23 cellular contexts compared by ENCODE assay signal in the genomic region with DNA sequence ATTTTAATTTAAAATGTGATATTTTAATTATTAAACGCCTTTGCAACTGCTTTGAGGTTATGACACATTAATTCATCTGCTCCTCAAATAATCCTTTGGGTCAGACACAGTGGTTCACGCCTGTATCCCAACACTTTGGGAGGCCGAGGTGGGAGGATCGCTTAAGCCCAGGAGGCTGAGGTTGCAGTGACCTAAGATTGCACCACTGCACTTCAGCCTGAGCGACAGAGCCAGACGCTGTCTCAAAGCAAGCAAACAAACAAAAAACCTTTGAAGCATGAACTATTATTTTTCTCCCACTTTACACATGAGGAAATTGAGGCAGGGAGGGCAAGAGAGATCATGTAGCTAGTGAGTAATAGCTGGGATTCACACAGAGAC. TPM values are rescaled to one million over a fixed set of nuclear protein-coding genes. Genes with fewer than 3 reads are reported as not detected.
DNase-seq lines count a peak whose midpoint lies in the region; ATAC-seq, FAIRE-seq and TF ChIP-seq lines count a peak whose summit lies in the region.
"Had no signal": no experiment of that assay in that cellular context is flagged by ENCODE, and none has a peak within 500 bp of the region (broad histone marks: within the 10 kb centered on the region; RNA-seq: fewer than 3 reads in every experiment).

No MANE protein-coding gene starts in this region.

- FAIRE-seq in urothelium cell line (lab: Jason Lieb, UNC) = no peak
- FAIRE-seq: GM12892, H1 had no signal

- ATAC-seq in central memory CD8-positive, alpha-beta T cell (replicated peaks; ENCODE audit: extremely low read depth, poor library complexity, severe bottlenecking) = no peak
- ATAC-seq in left lobe of liver = no peak
- ATAC-seq: Right ventricle myocardium inferior; stimulated activated naive CD8-positive, alpha-beta T cell treated with anti-CD3 and anti-CD28 coated beads, Interleukin-15, Interleukin-2, amounts not matched to agents 100 U/mL and 50 U/mL, for 24 hours had no signal

- TF ChIP-seq CTCF in neural crest cell (conservative IDR thresholded peaks at IDR 0.05) = no peak

- H3K9me3 Mint-ChIP-seq in activated naive CD4-positive, alpha-beta T cell treated with anti-CD3 and anti-CD28 coated beads for 36 hours = no peaks in the 10 kb centered on the region
- H3K9me3 Mint-ChIP-seq in IgD-negative memory B cell (peaks cover 0 to 3% (median 0%) of the 10 kb centered on the region in 3 donors), neural crest cell (peaks cover 11% of the 10 kb centered on the region)
- H3K9me3 Mint-ChIP-seq in central memory CD8-positive, alpha-beta T cell = no peaks in the 10 kb centered on the region

- CTCF ChIA-PET in activated naive CD4-positive, alpha-beta T cell treated with anti-CD3 and anti-CD28 coated beads for 36 hours (lab: Charles Lee) = interaction anchor here (1.8 kb wide), 1 partner anchor 44 kb away, joined by 7 read pairs; no protein-coding TSS in a partner anchor

- intact Hi-C loops in activated naive CD4-positive, alpha-beta T cell treated with anti-CD3 and anti-CD28 coated beads for 36 hours (cut with micrococcal nuclease) = loop anchor here (10.0 kb wide), 1 partner anchor 340 kb away; no protein-coding TSS in a partner anchor

- H3K4me3 Mint-ChIP-seq in activated naive CD4-positive, alpha-beta T cell treated with anti-CD3 and anti-CD28 coated beads for 36 hours = peak overlapping the region; percentile 22
- H3K4me3 Mint-ChIP-seq in IgD-negative memory B cell (peak overlapping the region in 3 of 4 donors; percentile 39 to 91 (median 84)), neural crest cell (peak overlapping the region; percentile 72)
- peak overlapping the region; percentile 89 for H3K4me3 Mint-ChIP-seq in central memory CD8-positive, alpha-beta T cell

- H3K27ac Mint-ChIP-seq in activated naive CD4-positive, alpha-beta T cell treated with anti-CD3 and anti-CD28 coated beads for 36 hours = no peak overlapping the region
- H3K27ac Mint-ChIP-seq in IgD-negative memory B cell = peak overlapping the region in 2 of 3 donors; percentile 62 to 73
- H3K27ac Mint-ChIP-seq in central memory CD8-positive, alpha-beta T cell (ENCODE audit: low read depth) = peak overlapping the region; percentile 16
- H3K27ac Mint-ChIP-seq in neural crest cell (ENCODE audit: unreplicated experiment) = no peak overlapping the region

- H3K4me1 Mint-ChIP-seq in activated naive CD4-positive, alpha-beta T cell treated with anti-CD3 and anti-CD28 coated beads for 36 hours (ENCODE audit: low read depth) = peaks cover 34% of the 10 kb centered on the region
- H3K4me1 Mint-ChIP-seq in IgD-negative memory B cell (peaks cover 15 to 20% (median 20%) of the 10 kb centered on the region in 3 donors), neural crest cell (peaks cover 35% of the 10 kb centered on the region)
- H3K4me1 Mint-ChIP-seq in central memory CD8-positive, alpha-beta T cell = peaks cover 20% of the 10 kb centered on the region

- H3K36me3 Mint-ChIP-seq in activated naive CD4-positive, alpha-beta T cell treated with anti-CD3 and anti-CD28 coated beads for 36 hours (ENCODE audit: low read depth) = peaks cover 19% of the 10 kb centered on the region
- peaks cover under 1% of the 10 kb centered on the region for H3K36me3 Mint-ChIP-seq in IgD-negative memory B cell
- peaks cover 8% of the 10 kb centered on the region for H3K36me3 Mint-ChIP-seq in central memory CD8-positive, alpha-beta T cell (ENCODE audit: insufficient read depth)
- peaks cover 6% of the 10 kb centered on the region for H3K36me3 Mint-ChIP-seq in neural crest cell (ENCODE audit: low read depth)

- H3K27me3 Mint-ChIP-seq in activated naive CD4-positive, alpha-beta T cell treated with anti-CD3 and anti-CD28 coated beads for 36 hours (ENCODE audit: low read depth) = no peaks in the 10 kb centered on the region
- H3K27me3 Mint-ChIP-seq in IgD-negative memory B cell (no peaks in the 10 kb centered on the region), neural crest cell (ENCODE audit: low read depth) (no peaks in the 10 kb centered on the region)
- H3K27me3 Mint-ChIP-seq in central memory CD8-positive, alpha-beta T cell = no peaks in the 10 kb centered on the region

- no peak for DNase-seq in activated naive CD4-positive, alpha-beta T cell treated with anti-CD3 and anti-CD28 coated beads for 36 hours
- no peak for DNase-seq in activated naive CD4-positive, alpha-beta T cell treated with Interleukin-2 at 50 U/mL for 16 hours
- DNase-seq in central memory CD8-positive, alpha-beta T cell (ENCODE audit: low spot score in 2 of 2) = no peak
- DNase-seq in neural crest cell (ENCODE audit: low read depth, low spot score) (no peak), left lobe of liver (ENCODE audit: low spot score) (no peak), NCI-H69 (lab: John Stamatoyannopoulos, UW) (no peak), urothelium cell line (ENCODE audit: low spot score) (no peak)
- DNase-seq: activated gamma-delta T cell treated with Interleukin-2 at 50 U/mL for 16 hours; DMS79; left colon; MG63; NCI-H1694 treated with DMSO at 0.1 percent for 48 hours; stimulated activated CD4-positive, alpha-beta T cell treated with anti-CD3 and anti-CD28 coated beads, Interleukin-2, amount 100 ng/mL, for 48 hours; stimulated activated naive CD8-positive, alpha-beta T cell treated with anti-CD3 and anti-CD28 coated beads, Interleukin-15, Interleukin-2, amounts not matched to agents 100 U/mL and 50 U/mL, for 24 hours had no signal

RNA-seq across cellular contexts. Expression of a gene that starts 1.5 kb away (rescaled TPM):
- total RNA-seq in activated naive CD4-positive, alpha-beta T cell treated with anti-CD3 and anti-CD28 coated beads for 36 hours = 100 to 1,000 TPM; 261 to 270 TPM
- 88.5 TPM for polyA plus RNA-seq in IgD-negative memory B cell
- total RNA-seq in neural crest cell = 159 and 167 TPM in 2 replicates
- 78.3 TPM for total RNA-seq in left lobe of liver

RNA-seq across cellular contexts. Expression of a gene that starts 16.3 kb away (rescaled TPM):
- not detected for total RNA-seq in activated naive CD4-positive, alpha-beta T cell treated with anti-CD3 and anti-CD28 coated beads for 36 hours
- not detected for polyA plus RNA-seq in IgD-negative memory B cell
- total RNA-seq in neural crest cell (not detected in 2 replicates), left lobe of liver (not detected)
- total RNA-seq: glomerular endothelial cell, IMR-90, left colon, renal cortical epithelial cell, tibial nerve had no signal

RNA-seq across cellular contexts. Expression of a gene that starts 20.7 kb away (rescaled TPM):
- total RNA-seq in activated naive CD4-positive, alpha-beta T cell treated with anti-CD3 and anti-CD28 coated beads for 36 hours = 10 to 100 TPM; 10.1 to 10.8 TPM
- polyA plus RNA-seq in IgD-negative memory B cell = 3.7 TPM
- total RNA-seq in neural crest cell (70.5 and 72.6 TPM in 2 replicates), left lobe of liver (9.4 TPM)

RNA-seq across cellular contexts. Expression of a gene that starts 42.5 kb away (rescaled TPM):
- 10 to 100 TPM; 27.1 to 29.4 TPM for total RNA-seq in activated naive CD4-positive, alpha-beta T cell treated with anti-CD3 and anti-CD28 coated beads for 36 hours
- polyA plus RNA-seq in IgD-negative memory B cell = 42.0 TPM
- total RNA-seq in neural crest cell = 21.5 and 26.0 TPM in 2 replicates
- 21.0 TPM for total RNA-seq in left lobe of liver

RNA-seq across cellular contexts. Expression of a gene that starts 59.4 kb away (rescaled TPM):
- total RNA-seq in activated naive CD4-positive, alpha-beta T cell treated with anti-CD3 and anti-CD28 coated beads for 36 hours = under 1 TPM in 1 of 2 experiments, not detected in 1; 0.24 TPM
- polyA plus RNA-seq in IgD-negative memory B cell = not detected
- 1.8 and 2.4 TPM in 2 replicates for total RNA-seq in neural crest cell
- total RNA-seq in left lobe of liver = not detected
- total RNA-seq: glomerular endothelial cell, IMR-90, smooth muscle cell had no signal
- polyA plus RNA-seq: IMR-90, smooth muscle cell had no signal

Comparison
In these comparisons a context has a peak if more than half of its experiments do, and no peak if none do; other contexts are left out.
1. H3K27ac Mint-ChIP-seq: peak in IgD-negative memory B cell (2 of 3) and central memory CD8-positive, alpha-beta T cell (single experiment); none in activated naive CD4-positive, alpha-beta T cell treated with anti-CD3 and anti-CD28 coated beads for 36 hours (single experiment) and neural crest cell (single experiment).
2. H3K4me3 Mint-ChIP-seq: peak in every context shown above with its lines; median percentile 89 in central memory CD8-positive, alpha-beta T cell; 84 in IgD-negative memory B cell; 72 in neural crest cell; 22 in activated naive CD4-positive, alpha-beta T cell treated with anti-CD3 and anti-CD28 coated beads for 36 hours.